1 cellular context compared by ENCODE assay signal in the genomic region with DNA sequence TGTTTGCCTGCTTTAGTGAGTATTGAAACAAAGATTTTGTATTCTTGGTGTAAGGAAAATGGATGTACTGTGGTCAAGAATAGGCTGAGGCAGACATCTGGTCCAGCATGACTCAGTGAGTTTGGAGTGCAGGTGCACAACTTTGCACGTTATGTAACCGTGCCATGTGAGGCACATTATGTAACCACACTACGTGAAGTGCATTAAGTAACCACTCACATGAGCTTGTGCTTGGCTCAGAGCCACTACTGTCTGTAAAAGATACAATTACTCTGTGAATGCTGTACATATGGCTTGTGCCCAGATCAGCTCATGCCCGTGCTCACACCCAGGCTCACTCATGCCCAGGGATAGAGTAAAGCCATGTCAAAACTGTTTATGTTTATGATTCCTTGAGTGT.
TF ChIP-seq lines count a peak whose summit lies in the region.

No MANE protein-coding gene starts in this region.

TF ChIP-seq in K562, 482 proteins besides CTCF, POLR2A, EP300 and RAD21:
- TF ChIP-seq KDM1A (IDR thresholded peaks at IDR 0.05) (no peak), ZNF12 (CRISPR knock-in tag; IDR thresholded peaks at IDR 0.05) (no peak), GATAD2A (IDR thresholded peaks at IDR 0.05) (no peak), FOXP1 (CRISPR knock-in tag; IDR thresholded peaks at IDR 0.05) (no peak), CBX3 (IDR thresholded peaks at IDR 0.05; ENCODE audit: borderline replicate concordance in 1 of 2, low read length in 2 of 2) (peak in 1 of 2 experiments; percentile 85; a peak in 1 of 3 replicates), STAT5B (CRISPR knock-in tag; IDR thresholded peaks at IDR 0.05) (no peak), BCOR (IDR thresholded peaks at IDR 0.05) (no peak), TRIM24 (IDR thresholded peaks at IDR 0.05) (peak in 1 of 2 experiments; percentile 35; a peak in 1 of 4 replicates), ARNT (IDR thresholded peaks at IDR 0.05) (no peak)
- TF ChIP-seq, protein P1, sequence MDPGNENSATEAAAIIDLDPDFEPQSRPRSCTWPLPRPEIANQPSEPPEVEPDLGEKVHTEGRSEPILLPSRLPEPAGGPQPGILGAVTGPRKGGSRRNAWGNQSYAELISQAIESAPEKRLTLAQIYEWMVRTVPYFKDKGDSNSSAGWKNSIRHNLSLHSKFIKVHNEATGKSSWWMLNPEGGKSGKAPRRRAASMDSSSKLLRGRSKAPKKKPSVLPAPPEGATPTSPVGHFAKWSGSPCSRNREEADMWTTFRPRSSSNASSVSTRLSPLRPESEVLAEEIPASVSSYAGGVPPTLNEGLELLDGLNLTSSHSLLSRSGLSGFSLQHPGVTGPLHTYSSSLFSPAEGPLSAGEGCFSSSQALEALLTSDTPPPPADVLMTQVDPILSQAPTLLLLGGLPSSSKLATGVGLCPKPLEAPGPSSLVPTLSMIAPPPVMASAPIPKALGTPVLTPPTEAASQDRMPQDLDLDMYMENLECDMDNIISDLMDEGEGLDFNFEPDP (CRISPR knock-in tag; IDR thresholded peaks at IDR 0.05) = no peak
- TF ChIP-seq, protein P2, sequence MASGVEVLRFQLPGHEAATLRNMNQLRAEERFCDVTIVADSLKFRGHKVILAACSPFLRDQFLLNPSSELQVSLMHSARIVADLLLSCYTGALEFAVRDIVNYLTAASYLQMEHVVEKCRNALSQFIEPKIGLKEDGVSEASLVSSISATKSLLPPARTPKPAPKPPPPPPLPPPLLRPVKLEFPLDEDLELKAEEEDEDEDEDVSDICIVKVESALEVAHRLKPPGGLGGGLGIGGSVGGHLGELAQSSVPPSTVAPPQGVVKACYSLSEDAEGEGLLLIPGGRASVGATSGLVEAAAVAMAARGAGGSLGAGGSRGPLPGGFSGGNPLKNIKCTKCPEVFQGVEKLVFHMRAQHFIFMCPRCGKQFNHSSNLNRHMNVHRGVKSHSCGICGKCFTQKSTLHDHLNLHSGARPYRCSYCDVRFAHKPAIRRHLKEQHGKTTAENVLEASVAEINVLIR (CRISPR knock-in tag; IDR thresholded peaks at IDR 0.05) = no peak
- TF ChIP-seq, protein P3, sequence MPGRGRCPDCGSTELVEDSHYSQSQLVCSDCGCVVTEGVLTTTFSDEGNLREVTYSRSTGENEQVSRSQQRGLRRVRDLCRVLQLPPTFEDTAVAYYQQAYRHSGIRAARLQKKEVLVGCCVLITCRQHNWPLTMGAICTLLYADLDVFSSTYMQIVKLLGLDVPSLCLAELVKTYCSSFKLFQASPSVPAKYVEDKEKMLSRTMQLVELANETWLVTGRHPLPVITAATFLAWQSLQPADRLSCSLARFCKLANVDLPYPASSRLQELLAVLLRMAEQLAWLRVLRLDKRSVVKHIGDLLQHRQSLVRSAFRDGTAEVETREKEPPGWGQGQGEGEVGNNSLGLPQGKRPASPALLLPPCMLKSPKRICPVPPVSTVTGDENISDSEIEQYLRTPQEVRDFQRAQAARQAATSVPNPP (IDR thresholded peaks at IDR 0.05; ENCODE audit: borderline replicate concordance, insufficient read depth, insufficient read length) = no peak
- TF ChIP-seq, protein P4, sequence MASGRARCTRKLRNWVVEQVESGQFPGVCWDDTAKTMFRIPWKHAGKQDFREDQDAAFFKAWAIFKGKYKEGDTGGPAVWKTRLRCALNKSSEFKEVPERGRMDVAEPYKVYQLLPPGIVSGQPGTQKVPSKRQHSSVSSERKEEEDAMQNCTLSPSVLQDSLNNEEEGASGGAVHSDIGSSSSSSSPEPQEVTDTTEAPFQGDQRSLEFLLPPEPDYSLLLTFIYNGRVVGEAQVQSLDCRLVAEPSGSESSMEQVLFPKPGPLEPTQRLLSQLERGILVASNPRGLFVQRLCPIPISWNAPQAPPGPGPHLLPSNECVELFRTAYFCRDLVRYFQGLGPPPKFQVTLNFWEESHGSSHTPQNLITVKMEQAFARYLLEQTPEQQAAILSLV (tag; IDR thresholded peaks at IDR 0.05) = no peak
- TF ChIP-seq, protein P5, sequence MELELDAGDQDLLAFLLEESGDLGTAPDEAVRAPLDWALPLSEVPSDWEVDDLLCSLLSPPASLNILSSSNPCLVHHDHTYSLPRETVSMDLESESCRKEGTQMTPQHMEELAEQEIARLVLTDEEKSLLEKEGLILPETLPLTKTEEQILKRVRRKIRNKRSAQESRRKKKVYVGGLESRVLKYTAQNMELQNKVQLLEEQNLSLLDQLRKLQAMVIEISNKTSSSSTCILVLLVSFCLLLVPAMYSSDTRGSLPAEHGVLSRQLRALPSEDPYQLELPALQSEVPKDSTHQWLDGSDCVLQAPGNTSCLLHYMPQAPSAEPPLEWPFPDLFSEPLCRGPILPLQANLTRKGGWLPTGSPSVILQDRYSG (tag; conservative IDR thresholded peaks at IDR 0.05; ENCODE audit: low read depth) = no peak
- TF ChIP-seq, protein P6, sequence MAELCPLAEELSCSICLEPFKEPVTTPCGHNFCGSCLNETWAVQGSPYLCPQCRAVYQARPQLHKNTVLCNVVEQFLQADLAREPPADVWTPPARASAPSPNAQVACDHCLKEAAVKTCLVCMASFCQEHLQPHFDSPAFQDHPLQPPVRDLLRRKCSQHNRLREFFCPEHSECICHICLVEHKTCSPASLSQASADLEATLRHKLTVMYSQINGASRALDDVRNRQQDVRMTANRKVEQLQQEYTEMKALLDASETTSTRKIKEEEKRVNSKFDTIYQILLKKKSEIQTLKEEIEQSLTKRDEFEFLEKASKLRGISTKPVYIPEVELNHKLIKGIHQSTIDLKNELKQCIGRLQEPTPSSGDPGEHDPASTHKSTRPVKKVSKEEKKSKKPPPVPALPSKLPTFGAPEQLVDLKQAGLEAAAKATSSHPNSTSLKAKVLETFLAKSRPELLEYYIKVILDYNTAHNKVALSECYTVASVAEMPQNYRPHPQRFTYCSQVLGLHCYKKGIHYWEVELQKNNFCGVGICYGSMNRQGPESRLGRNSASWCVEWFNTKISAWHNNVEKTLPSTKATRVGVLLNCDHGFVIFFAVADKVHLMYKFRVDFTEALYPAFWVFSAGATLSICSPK (IDR thresholded peaks at IDR 0.05; ENCODE audit: borderline replicate concordance) = no peak
